ENCODE assay signal across 28 cellular contexts in genomic region chr3:152050782-152051405, GRCh38.
DNase-seq lines count a peak whose midpoint lies in the region; ATAC-seq, FAIRE-seq and TF ChIP-seq lines count a peak whose summit lies in the region.
"Had no signal": no experiment of that assay in that cellular context is flagged by ENCODE, and none has a peak within 500 bp of the region (broad histone marks: within the 10 kb centered on the region; RNA-seq: fewer than 3 reads in every experiment).

No MANE protein-coding gene starts in this region.

- H3K14ac ChIP-seq in H9 (ENCODE audit: insufficient read depth, low read length): no peak overlapping the region

- no TSS peak for BruUV-seq in K562 (replicated peaks; lab: Mats Ljungman, UMichigan)

- H2BK120ac ChIP-seq in H9 (ENCODE audit: low read depth, low read length, poor library complexity, severe bottlenecking): no peak overlapping the region

- H3K23me2 ChIP-seq in H9 (ENCODE audit: insufficient read length, low read depth, low read length, poor library complexity, severe bottlenecking): no peaks in the 10 kb centered on the region

- no peak overlapping the region for H4K5ac ChIP-seq in H9 (ENCODE audit: insufficient read length, low read depth, low read length)

- H3K27me3 ChIP-seq in K562 (ENCODE audit: control insufficient read depth in 2 of 2, insufficient read depth in 2 of 2, low read length in 2 of 2): no peaks in the 10 kb centered on the region
- H3K27me3 ChIP-seq in rectal smooth muscle tissue (ENCODE audit: control insufficient read depth, insufficient read depth, low read length): no peaks in the 10 kb centered on the region
- H3K27me3 ChIP-seq in H9 (ENCODE audit: insufficient read depth, low read length): no peaks in the 10 kb centered on the region
- H3K27me3 ChIP-seq: adrenal gland, ovary, testis had no signal

- no peak for TF ChIP-seq POLR2A in K562 (conservative IDR thresholded peaks at IDR 0.05)

- H3K79me2 ChIP-seq in K562 (ENCODE audit: control insufficient read depth, insufficient read depth, low read length) (no peaks in the 10 kb centered on the region), H9 (ENCODE audit: insufficient read depth, low read length) (no peaks in the 10 kb centered on the region)

- TF ChIP-seq EP300 in K562 (IDR thresholded peaks at IDR 0.05; ENCODE audit: low read length): no peak

- no peaks in the 10 kb centered on the region for H3K9me3 Mint-ChIP-seq in H9
- H3K9me3 Mint-ChIP-seq: activated T-cell treated with anti-CD3 and anti-CD28 coated beads, Interleukin-2, amount 50 U/mL, for 72 hours; effector memory CD8-positive, alpha-beta T cell; natural killer cell treated with Interleukin-12 subunit alpha and Interleukin-12 subunit beta and Interleukin-15 and Interleukin-18, amount 100 ng/mL, for 72 hours had no signal

- H4K8ac ChIP-seq in H9 (replicated peaks; ENCODE audit: insufficient read length, low read depth, low read length): no peak overlapping the region

- no peak overlapping the region for H3K4ac ChIP-seq in H9 (ENCODE audit: low read depth, low read length)

- no peak overlapping the region for H2BK15ac ChIP-seq in H9 (ENCODE audit: low read depth, low read length)

- H2BK20ac ChIP-seq in H9 (ENCODE audit: low read depth, low read length, poor library complexity, severe bottlenecking): no peak overlapping the region

- in situ Hi-C loops in K562 (cut with MboI): no loop called here

- no peak overlapping the region for H3T11ph ChIP-seq in H9 (ENCODE audit: low read length)

- H2BK12ac ChIP-seq in H9 (ENCODE audit: insufficient read length, low read depth, low read length): no peak overlapping the region

- H3K36me3 Mint-ChIP-seq in H9 (ENCODE audit: insufficient read depth in 1 of 3, low read depth in 3 of 3): no peaks in the 10 kb centered on the region
- H3K36me3 Mint-ChIP-seq: activated CD8-positive, alpha-beta memory T cell treated with anti-CD3 and anti-CD28 coated beads, Interleukin-2, amount 10 ng/mL, durations not matched to agents 7 days and 5 days; natural killer cell treated with Interleukin-12 subunit alpha and Interleukin-12 subunit beta and Interleukin-15 and Interleukin-18, amount 100 ng/mL, for 72 hours had no signal

- no peak overlapping the region for H2AK5ac ChIP-seq in H9 (ENCODE audit: insufficient read length, low read length)

- H3K18ac ChIP-seq in H9 (ENCODE audit: insufficient read length, low read depth, low read length): no peak overlapping the region

- H3K27ac ChIP-seq in K562 (ENCODE audit: extremely low read depth, low read depth, low read length) (no peak overlapping the region), rectal smooth muscle tissue (ENCODE audit: low read depth, low read length) (peak overlapping the region; percentile 1), H9 (ENCODE audit: insufficient read length, low read depth, low read length) (no peak overlapping the region)
- H3K27ac ChIP-seq: adrenal gland, C4-2B, ovary, testis had no signal

- no peaks in the 10 kb centered on the region for H4K20me1 ChIP-seq in K562 (replicated peaks; ENCODE audit: control insufficient read depth, insufficient read depth, low read length)
- no peaks in the 10 kb centered on the region for H4K20me1 ChIP-seq in H9 (ENCODE audit: control insufficient read depth, insufficient read depth, insufficient read length)

- no peak overlapping the region for H3K4me2 ChIP-seq in K562 (ENCODE audit: insufficient read depth, low read length)
- H3K4me2 ChIP-seq in H9 (ENCODE audit: insufficient read depth, insufficient read length, low read length): no peak overlapping the region

- no peaks in the 10 kb centered on the region for H3K4me1 Mint-ChIP-seq in H9
- H3K4me1 Mint-ChIP-seq: activated CD8-positive, alpha-beta memory T cell treated with anti-CD3 and anti-CD28 coated beads, Interleukin-2, amount 10 ng/mL, durations not matched to agents 7 days and 5 days had no signal

- H3K9ac ChIP-seq in K562 (ENCODE audit: insufficient read depth in 1 of 2, low read depth in 2 of 2, low read length in 2 of 2) (no peak overlapping the region), rectal smooth muscle tissue (ENCODE audit: low read length) (no peak overlapping the region), H9 (ENCODE audit: extremely low read depth, insufficient read length, low read length) (no peak overlapping the region)

- H3K4me3 Mint-ChIP-seq in H9: no peak overlapping the region
- H3K4me3 Mint-ChIP-seq: activated CD8-positive, alpha-beta memory T cell treated with anti-CD3 and anti-CD28 coated beads, Interleukin-2, amount 10 ng/mL, durations not matched to agents 7 days and 5 days; activated T-cell treated with anti-CD3 and anti-CD28 coated beads, Interleukin-2, amount 50 U/mL, for 72 hours; effector memory CD8-positive, alpha-beta T cell; natural killer cell treated with Interleukin-12 subunit alpha and Interleukin-12 subunit beta and Interleukin-15 and Interleukin-18, amount 100 ng/mL, for 72 hours had no signal

- H3K4me1 ChIP-seq in K562 (replicated peaks in 1 of 2; ENCODE audit: control insufficient read depth in 2 of 2, insufficient read depth in 2 of 2, low read length in 2 of 2) (peaks cover 0 to 9% of the 10 kb centered on the region in 2 experiments; a peak in 3 of 5 replicates), rectal smooth muscle tissue (ENCODE audit: control insufficient read depth, insufficient read depth, low read length) (no peaks in the 10 kb centered on the region), H9 (ENCODE audit: insufficient read depth, low read length) (no peaks in the 10 kb centered on the region)
- H3K4me1 ChIP-seq: adrenal gland, lower lobe of right lung, testis had no signal

- FAIRE-seq in K562 (lab: Jason Lieb, UNC): no peak
- FAIRE-seq: bronchial epithelial cell, H1 had no signal

- H3K27ac Mint-ChIP-seq in H9: no peak overlapping the region
- H3K27ac Mint-ChIP-seq: activated CD8-positive, alpha-beta memory T cell treated with anti-CD3 and anti-CD28 coated beads, Interleukin-2, amount 10 ng/mL, durations not matched to agents 7 days and 5 days; activated T-cell treated with anti-CD3 and anti-CD28 coated beads, Interleukin-2, amount 50 U/mL, for 72 hours; effector memory CD8-positive, alpha-beta T cell; natural killer cell treated with Interleukin-12 subunit alpha and Interleukin-12 subunit beta and Interleukin-15 and Interleukin-18, amount 100 ng/mL, for 72 hours had no signal

- H3K4me3 ChIP-seq in K562 (no peak overlapping the region), fibroblast of villous mesenchyme (ENCODE audit: low read depth, low read length) (no peak overlapping the region), rectal smooth muscle tissue (ENCODE audit: low read length) (no peak overlapping the region)
- H3K4me3 ChIP-seq: adrenal gland, lower lobe of right lung, ovary, testis had no signal

- TF ChIP-seq RAD21 in K562 (CRISPR knock-in tag; conservative IDR thresholded peaks at IDR 0.05 in 1 of 2, IDR thresholded peaks at IDR 0.05 in 1 of 2): no peak

- TF ChIP-seq CTCF in K562 (IDR thresholded peaks at IDR 0.05 in 2 of 3, conservative IDR thresholded peaks at IDR 0.05 in 1 of 3; ENCODE audit: insufficient read depth in 2 of 3, low read depth in 1 of 3, low read length in 3 of 3) (no peak), fibroblast of villous mesenchyme (IDR thresholded peaks at IDR 0.05; ENCODE audit: insufficient read depth, low read depth, low read length) (no peak), H9 (conservative IDR thresholded peaks at IDR 0.05) (no peak)

- intact Hi-C loops in K562 (cut with micrococcal nuclease) (no loop called here), posterior vena cava (cut with DNase I) (no loop called here)

- 44% methylated on average over 3 of the region's 3 CpGs for WGBS in K562 (ENCODE audit: insufficient coverage, low coverage, missing lambda C conversion rate)
- no CpG with 5 or more reads among the region's 3 CpGs for WGBS in H9 (ENCODE audit: extremely low coverage, insufficient read length, low lambda C conversion rate)

- DNase-seq in EH (ENCODE audit: low read depth) (peak; percentile 37), K562 (ENCODE audit: extremely low read depth in 1 of 4, low spot score in 3 of 4) (no peak), fibroblast of villous mesenchyme (ENCODE audit: low read depth) (peak; percentile 84), posterior vena cava (ENCODE audit: low spot score) (no peak), RPMI8226 (no peak), H9 (no peak), NCI-H1694 (lab: John Stamatoyannopoulos, UW) (no peak)
- DNase-seq: activated CD8-positive, alpha-beta memory T cell treated with anti-CD3 and anti-CD28 coated beads, Interleukin-2, amount 10 ng/mL, durations not matched to agents 7 days and 5 days; activated naive CD4-positive, alpha-beta T cell treated with Interleukin-2 at 50 U/mL for 16 hours; activated T-cell treated with anti-CD3 and anti-CD28 coated beads, Interleukin-2, amount 50 U/mL, for 72 hours; adrenal gland; Calu3; cortex of kidney; effector memory CD8-positive, alpha-beta T cell; lower lobe of right lung; NCI-H2029 treated with DMSO at 0.1 percent for 48 hours; NCI-H526 treated with DMSO at 0.1 percent for 48 hours; ovary; right cardiac atrium; SIG-M5; stimulated activated naive CD4-positive, alpha-beta T cell treated with Interleukin-2 at 50 U/mL for 16 hours; testis had no signal

- POLR2A ChIA-PET in K562 (lab: Yijun Ruan, JAX): interaction anchor here (1.5 kb wide), 1 partner anchor 10 kb away, joined by 5 read pairs; no protein-coding TSS in a partner anchor

- H2BK5ac ChIP-seq in H9 (ENCODE audit: insufficient read length, low read length): no peak overlapping the region

- no peaks in the 10 kb centered on the region for H3K79me1 ChIP-seq in H9 (ENCODE audit: insufficient read depth, low read depth, low read length, poor library complexity, severe bottlenecking)

- H2AFZ ChIP-seq in K562 (ENCODE audit: low read depth, low read length): peak overlapping the region; percentile 74
- H2AFZ ChIP-seq in H9 (ENCODE audit: low read length): no peak overlapping the region

- no peaks in the 10 kb centered on the region for H3K27me3 Mint-ChIP-seq in H9 (ENCODE audit: low read depth)
- H3K27me3 Mint-ChIP-seq: effector memory CD8-positive, alpha-beta T cell had no signal

- CTCF ChIA-PET in K562 (lab: Yijun Ruan, JAX; ENCODE audit: low intra/inter-chr PET ratio): no interaction called here

- no peak for ATAC-seq in K562
- ATAC-seq: activated CD8-positive, alpha-beta memory T cell treated with anti-CD3 and anti-CD28 coated beads, Interleukin-2, amount 10 ng/mL, durations not matched to agents 7 days and 5 days; activated T-cell treated with anti-CD3 and anti-CD28 coated beads, Interleukin-2, amount 50 U/mL, for 72 hours; effector memory CD8-positive, alpha-beta T cell; Panc1; right cardiac atrium had no signal

- H3K23ac ChIP-seq in H9 (ENCODE audit: insufficient read length, low read depth, low read length): no peak overlapping the region

- H3K36me3 ChIP-seq in K562 (ENCODE audit: control insufficient read depth, insufficient read depth, low read length): no peaks in the 10 kb centered on the region
- no peaks in the 10 kb centered on the region for H3K36me3 ChIP-seq in rectal smooth muscle tissue (ENCODE audit: control insufficient read depth, insufficient read depth, low read length)
- H3K36me3 ChIP-seq: adrenal gland, lower lobe of right lung, ovary had no signal

- H3K9me3 ChIP-seq in K562 (replicated peaks; ENCODE audit: control insufficient read depth, insufficient read depth, low read depth, low read length): no peaks in the 10 kb centered on the region
- H3K9me3 ChIP-seq in H9 (ENCODE audit: control insufficient read depth, low read depth, low read length): no peaks in the 10 kb centered on the region
- H3K9me3 ChIP-seq: adrenal gland, lower lobe of right lung, ovary, testis had no signal

- H3K9me1 ChIP-seq in K562 (ENCODE audit: control insufficient read depth, insufficient read depth, low read length): no peaks in the 10 kb centered on the region

- no peak overlapping the region for H4K91ac ChIP-seq in H9 (ENCODE audit: insufficient read length, low read depth, low read length)

- H3K56ac ChIP-seq in H9 (ENCODE audit: insufficient read length, low read depth, low read length): no peak overlapping the region

Comparison
In these comparisons a context has a peak if more than half of its experiments do, and no peak if none do; other contexts are left out.
1. DNase-seq: peak in EH (single experiment) and fibroblast of villous mesenchyme (single experiment); none in K562 (0 of 4), posterior vena cava (single experiment), RPMI8226 (single experiment), H9 (single experiment) and NCI-H1694 (single experiment).